Comparison of ENCODE assay signal across 1 cellular context in the genomic region with DNA sequence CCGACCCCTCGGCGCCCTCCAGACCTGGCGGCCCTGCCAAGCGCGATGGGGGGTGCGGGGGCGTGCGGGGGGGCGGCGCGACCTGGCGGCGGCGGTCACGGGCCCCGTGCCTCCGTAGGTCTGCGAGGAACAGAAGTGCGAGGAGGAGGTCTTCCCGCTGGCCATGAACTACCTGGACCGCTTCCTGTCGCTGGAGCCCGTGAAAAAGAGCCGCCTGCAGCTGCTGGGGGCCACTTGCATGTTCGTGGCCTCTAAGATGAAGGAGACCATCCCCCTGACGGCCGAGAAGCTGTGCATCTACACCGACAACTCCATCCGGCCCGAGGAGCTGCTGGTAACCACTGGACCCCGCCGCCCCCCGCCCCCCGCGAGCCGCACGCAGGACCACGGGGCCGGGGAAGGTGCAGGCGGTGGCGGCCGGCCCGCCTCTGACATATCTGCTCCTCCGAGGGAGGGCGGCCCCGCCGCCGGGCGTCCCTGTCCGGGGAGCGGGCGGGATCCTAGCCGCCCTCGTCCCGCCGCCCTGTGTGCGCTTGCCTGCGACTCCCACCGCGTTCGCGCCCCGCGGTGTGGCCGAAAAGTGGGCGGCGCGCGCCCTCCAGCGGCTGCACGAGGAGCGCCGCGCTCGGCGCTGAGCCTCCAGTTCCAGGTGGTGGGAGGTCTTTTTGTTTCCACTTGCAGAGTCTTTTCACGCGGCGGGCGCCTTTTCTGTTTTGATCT.
TF ChIP-seq lines count a peak whose summit lies in the region.

No MANE protein-coding gene starts in this region.

TF ChIP-seq in HepG2, 621 proteins besides CTCF, POLR2A, EP300 and RAD21 (continued from another document and continues in another):
- TF ChIP-seq, protein P1, sequence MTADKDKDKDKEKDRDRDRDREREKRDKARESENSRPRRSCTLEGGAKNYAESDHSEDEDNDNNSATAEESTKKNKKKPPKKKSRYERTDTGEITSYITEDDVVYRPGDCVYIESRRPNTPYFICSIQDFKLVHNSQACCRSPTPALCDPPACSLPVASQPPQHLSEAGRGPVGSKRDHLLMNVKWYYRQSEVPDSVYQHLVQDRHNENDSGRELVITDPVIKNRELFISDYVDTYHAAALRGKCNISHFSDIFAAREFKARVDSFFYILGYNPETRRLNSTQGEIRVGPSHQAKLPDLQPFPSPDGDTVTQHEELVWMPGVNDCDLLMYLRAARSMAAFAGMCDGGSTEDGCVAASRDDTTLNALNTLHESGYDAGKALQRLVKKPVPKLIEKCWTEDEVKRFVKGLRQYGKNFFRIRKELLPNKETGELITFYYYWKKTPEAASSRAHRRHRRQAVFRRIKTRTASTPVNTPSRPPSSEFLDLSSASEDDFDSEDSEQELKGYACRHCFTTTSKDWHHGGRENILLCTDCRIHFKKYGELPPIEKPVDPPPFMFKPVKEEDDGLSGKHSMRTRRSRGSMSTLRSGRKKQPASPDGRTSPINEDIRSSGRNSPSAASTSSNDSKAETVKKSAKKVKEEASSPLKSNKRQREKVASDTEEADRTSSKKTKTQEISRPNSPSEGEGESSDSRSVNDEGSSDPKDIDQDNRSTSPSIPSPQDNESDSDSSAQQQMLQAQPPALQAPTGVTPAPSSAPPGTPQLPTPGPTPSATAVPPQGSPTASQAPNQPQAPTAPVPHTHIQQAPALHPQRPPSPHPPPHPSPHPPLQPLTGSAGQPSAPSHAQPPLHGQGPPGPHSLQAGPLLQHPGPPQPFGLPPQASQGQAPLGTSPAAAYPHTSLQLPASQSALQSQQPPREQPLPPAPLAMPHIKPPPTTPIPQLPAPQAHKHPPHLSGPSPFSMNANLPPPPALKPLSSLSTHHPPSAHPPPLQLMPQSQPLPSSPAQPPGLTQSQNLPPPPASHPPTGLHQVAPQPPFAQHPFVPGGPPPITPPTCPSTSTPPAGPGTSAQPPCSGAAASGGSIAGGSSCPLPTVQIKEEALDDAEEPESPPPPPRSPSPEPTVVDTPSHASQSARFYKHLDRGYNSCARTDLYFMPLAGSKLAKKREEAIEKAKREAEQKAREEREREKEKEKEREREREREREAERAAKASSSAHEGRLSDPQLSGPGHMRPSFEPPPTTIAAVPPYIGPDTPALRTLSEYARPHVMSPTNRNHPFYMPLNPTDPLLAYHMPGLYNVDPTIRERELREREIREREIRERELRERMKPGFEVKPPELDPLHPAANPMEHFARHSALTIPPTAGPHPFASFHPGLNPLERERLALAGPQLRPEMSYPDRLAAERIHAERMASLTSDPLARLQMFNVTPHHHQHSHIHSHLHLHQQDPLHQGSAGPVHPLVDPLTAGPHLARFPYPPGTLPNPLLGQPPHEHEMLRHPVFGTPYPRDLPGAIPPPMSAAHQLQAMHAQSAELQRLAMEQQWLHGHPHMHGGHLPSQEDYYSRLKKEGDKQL (CRISPR knock-in tag; IDR thresholded peaks at IDR 0.05; ENCODE audit: low read depth): no peak
- no peak for TF ChIP-seq FOXK1 (CRISPR knock-in tag; IDR thresholded peaks at IDR 0.05; ENCODE audit: borderline replicate concordance, low read depth)
- no peak for TF ChIP-seq RXRA (CRISPR knock-in tag; IDR thresholded peaks at IDR 0.05)
- TF ChIP-seq SIX4 (CRISPR knock-in tag; IDR thresholded peaks at IDR 0.05): no peak
- TF ChIP-seq TARDBP (CRISPR knock-in tag; IDR thresholded peaks at IDR 0.05): peak; percentile 35; the same call in 1 of the 2 replicates
- no peak for TF ChIP-seq NBN (conservative IDR thresholded peaks at IDR 0.05)
- TF ChIP-seq ZC3H13 (CRISPR knock-in tag; IDR thresholded peaks at IDR 0.05): peak; percentile 68; the same call in 1 of the 2 replicates
- TF ChIP-seq, protein P2, sequence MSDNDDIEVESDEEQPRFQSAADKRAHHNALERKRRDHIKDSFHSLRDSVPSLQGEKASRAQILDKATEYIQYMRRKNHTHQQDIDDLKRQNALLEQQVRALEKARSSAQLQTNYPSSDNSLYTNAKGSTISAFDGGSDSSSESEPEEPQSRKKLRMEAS (IDR thresholded peaks at IDR 0.05): peak; percentile 81
- TF ChIP-seq ZKSCAN8 (CRISPR knock-in tag; IDR thresholded peaks at IDR 0.05; ENCODE audit: borderline replicate concordance): no peak
- no peak for TF ChIP-seq FOXJ3 (CRISPR knock-in tag; IDR thresholded peaks at IDR 0.05; ENCODE audit: borderline replicate concordance)
- no peak for TF ChIP-seq ZNF282 (IDR thresholded peaks at IDR 0.05; ENCODE audit: partially characterized antibody)
- no peak for TF ChIP-seq CCAR2 (optimal IDR thresholded peaks at IDR 0.05; ENCODE audit: low read depth, low read length)
- no peak for TF ChIP-seq NR2F6 (IDR thresholded peaks at IDR 0.05)
- no peak for TF ChIP-seq NR2F6 (CRISPR knock-in tag; IDR thresholded peaks at IDR 0.05)
- TF ChIP-seq KDM3A (CRISPR knock-in tag; IDR thresholded peaks at IDR 0.05; ENCODE audit: low read depth): peak; percentile 99
- TF ChIP-seq TBX2 (CRISPR knock-in tag; IDR thresholded peaks at IDR 0.05; ENCODE audit: borderline replicate concordance): no peak; the same call in 1 of the 2 replicates
- TF ChIP-seq ZNF674 (CRISPR knock-in tag; IDR thresholded peaks at IDR 0.05; ENCODE audit: low read depth): no peak
- TF ChIP-seq, protein P3, sequence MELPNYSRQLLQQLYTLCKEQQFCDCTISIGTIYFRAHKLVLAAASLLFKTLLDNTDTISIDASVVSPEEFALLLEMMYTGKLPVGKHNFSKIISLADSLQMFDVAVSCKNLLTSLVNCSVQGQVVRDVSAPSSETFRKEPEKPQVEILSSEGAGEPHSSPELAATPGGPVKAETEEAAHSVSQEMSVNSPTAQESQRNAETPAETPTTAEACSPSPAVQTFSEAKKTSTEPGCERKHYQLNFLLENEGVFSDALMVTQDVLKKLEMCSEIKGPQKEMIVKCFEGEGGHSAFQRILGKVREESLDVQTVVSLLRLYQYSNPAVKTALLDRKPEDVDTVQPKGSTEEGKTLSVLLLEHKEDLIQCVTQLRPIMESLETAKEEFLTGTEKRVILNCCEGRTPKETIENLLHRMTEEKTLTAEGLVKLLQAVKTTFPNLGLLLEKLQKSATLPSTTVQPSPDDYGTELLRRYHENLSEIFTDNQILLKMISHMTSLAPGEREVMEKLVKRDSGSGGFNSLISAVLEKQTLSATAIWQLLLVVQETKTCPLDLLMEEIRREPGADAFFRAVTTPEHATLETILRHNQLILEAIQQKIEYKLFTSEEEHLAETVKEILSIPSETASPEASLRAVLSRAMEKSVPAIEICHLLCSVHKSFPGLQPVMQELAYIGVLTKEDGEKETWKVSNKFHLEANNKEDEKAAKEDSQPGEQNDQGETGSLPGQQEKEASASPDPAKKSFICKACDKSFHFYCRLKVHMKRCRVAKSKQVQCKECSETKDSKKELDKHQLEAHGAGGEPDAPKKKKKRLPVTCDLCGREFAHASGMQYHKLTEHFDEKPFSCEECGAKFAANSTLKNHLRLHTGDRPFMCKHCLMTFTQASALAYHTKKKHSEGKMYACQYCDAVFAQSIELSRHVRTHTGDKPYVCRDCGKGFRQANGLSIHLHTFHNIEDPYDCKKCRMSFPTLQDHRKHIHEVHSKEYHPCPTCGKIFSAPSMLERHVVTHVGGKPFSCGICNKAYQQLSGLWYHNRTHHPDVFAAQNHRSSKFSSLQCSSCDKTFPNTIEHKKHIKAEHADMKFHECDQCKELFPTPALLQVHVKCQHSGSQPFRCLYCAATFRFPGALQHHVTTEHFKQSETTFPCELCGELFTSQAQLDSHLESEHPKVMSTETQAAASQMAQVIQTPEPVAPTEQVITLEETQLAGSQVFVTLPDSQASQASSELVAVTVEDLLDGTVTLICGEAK (IDR thresholded peaks at IDR 0.05): no peak
- TF ChIP-seq, protein P3 (CRISPR knock-in tag; IDR thresholded peaks at IDR 0.05): no peak
- TF ChIP-seq ZNF451 (CRISPR knock-in tag; IDR thresholded peaks at IDR 0.05): no peak
- 0 out of 2 replicates have a peak, but pooled peaks have one; percentile 11 for TF ChIP-seq PRDM15 (CRISPR knock-in tag; IDR thresholded peaks at IDR 0.05)
- TF ChIP-seq, protein P4, sequence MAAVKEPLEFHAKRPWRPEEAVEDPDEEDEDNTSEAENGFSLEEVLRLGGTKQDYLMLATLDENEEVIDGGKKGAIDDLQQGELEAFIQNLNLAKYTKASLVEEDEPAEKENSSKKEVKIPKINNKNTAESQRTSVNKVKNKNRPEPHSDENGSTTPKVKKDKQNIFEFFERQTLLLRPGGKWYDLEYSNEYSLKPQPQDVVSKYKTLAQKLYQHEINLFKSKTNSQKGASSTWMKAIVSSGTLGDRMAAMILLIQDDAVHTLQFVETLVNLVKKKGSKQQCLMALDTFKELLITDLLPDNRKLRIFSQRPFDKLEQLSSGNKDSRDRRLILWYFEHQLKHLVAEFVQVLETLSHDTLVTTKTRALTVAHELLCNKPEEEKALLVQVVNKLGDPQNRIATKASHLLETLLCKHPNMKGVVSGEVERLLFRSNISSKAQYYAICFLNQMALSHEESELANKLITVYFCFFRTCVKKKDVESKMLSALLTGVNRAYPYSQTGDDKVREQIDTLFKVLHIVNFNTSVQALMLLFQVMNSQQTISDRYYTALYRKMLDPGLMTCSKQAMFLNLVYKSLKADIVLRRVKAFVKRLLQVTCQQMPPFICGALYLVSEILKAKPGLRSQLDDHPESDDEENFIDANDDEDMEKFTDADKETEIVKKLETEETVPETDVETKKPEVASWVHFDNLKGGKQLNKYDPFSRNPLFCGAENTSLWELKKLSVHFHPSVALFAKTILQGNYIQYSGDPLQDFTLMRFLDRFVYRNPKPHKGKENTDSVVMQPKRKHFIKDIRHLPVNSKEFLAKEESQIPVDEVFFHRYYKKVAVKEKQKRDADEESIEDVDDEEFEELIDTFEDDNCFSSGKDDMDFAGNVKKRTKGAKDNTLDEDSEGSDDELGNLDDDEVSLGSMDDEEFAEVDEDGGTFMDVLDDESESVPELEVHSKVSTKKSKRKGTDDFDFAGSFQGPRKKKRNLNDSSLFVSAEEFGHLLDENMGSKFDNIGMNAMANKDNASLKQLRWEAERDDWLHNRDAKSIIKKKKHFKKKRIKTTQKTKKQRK (IDR thresholded peaks at IDR 0.05; ENCODE audit: low read length): no peak
- no peak for TF ChIP-seq CBX2 (IDR thresholded peaks at IDR 0.05; ENCODE audit: low read depth, low read length)
- no peak for TF ChIP-seq CBX2 (CRISPR knock-in tag; IDR thresholded peaks at IDR 0.05; ENCODE audit: low read depth)
- TF ChIP-seq, protein P5, sequence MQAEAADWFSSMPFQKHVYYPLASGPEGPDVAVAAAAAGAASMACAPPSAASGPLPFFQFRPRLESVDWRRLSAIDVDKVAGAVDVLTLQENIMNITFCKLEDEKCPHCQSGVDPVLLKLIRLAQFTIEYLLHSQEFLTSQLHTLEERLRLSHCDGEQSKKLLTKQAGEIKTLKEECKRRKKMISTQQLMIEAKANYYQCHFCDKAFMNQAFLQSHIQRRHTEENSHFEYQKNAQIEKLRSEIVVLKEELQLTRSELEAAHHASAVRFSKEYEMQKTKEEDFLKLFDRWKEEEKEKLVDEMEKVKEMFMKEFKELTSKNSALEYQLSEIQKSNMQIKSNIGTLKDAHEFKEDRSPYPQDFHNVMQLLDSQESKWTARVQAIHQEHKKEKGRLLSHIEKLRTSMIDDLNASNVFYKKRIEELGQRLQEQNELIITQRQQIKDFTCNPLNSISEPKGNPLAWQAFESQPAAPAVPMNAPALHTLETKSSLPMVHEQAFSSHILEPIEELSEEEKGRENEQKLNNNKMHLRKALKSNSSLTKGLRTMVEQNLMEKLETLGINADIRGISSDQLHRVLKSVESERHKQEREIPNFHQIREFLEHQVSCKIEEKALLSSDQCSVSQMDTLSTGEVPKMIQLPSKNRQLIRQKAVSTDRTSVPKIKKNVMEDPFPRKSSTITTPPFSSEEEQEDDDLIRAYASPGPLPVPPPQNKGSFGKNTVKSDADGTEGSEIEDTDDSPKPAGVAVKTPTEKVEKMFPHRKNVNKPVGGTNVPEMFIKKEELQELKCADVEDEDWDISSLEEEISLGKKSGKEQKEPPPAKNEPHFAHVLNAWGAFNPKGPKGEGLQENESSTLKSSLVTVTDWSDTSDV (CRISPR knock-in tag; IDR thresholded peaks at IDR 0.05): no peak
- TF ChIP-seq ZNF782 (CRISPR knock-in tag; IDR thresholded peaks at IDR 0.05; ENCODE audit: borderline replicate concordance): no peak
